ENCODE assay signal across 8 cellular contexts in the genomic region with DNA sequence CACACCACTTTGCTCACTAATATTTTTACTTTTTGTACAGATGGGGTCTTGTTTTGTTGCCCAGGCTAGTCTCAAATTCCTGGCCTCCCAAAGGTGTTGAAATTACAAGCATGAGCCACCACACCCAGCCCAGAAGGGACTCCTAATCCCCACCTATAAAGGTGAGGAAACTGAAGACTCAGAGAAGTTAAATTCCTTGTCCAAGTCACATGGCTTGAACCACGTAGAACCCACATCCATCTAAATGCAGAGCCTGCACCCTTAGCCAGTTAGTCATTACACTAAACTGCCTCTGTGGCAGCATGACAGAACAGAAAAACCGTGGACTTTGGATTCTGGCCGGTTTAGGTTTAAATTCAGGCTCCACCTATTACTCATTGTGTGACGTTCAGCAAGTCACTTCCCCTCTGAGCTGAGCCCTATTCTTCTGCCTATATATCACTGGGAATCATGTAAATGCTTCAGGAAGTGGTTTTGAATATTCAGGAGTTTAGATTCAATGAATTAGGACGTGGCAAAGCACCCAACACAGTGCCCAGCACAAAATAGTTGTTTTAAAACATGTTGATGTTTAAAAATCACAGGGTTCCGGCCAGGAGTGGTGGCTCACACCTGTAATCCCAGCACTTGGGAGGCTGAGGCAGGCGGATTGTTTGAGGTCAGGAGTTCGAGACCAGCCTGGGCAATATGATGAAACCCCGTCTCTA. TPM values are rescaled to one million over a fixed set of nuclear protein-coding genes. Genes with fewer than 3 reads are reported as not detected.
DNase-seq lines count a peak whose midpoint lies in the region; ATAC-seq, FAIRE-seq and TF ChIP-seq lines count a peak whose summit lies in the region.

No MANE protein-coding gene starts in this region.

- TF ChIP-seq POLR2A in Peyer's patch (IDR thresholded peaks at IDR 0.05) (peak; percentile 28 to 49), endothelial cell of umbilical vein (IDR thresholded peaks at IDR 0.05; ENCODE audit: low read depth, low read length) (no peak)

- TF ChIP-seq CTCF in left ventricle myocardium inferior (IDR thresholded peaks at IDR 0.05; ENCODE audit: borderline replicate concordance) (no peak), Peyer's patch (IDR thresholded peaks at IDR 0.05) (no peak), endothelial cell of umbilical vein (IDR thresholded peaks at IDR 0.05; ENCODE audit: extremely low read depth in 1 of 2, insufficient read depth in 1 of 2, low read depth in 1 of 2, low read length in 2 of 2) (no peak), psoas muscle (IDR thresholded peaks at IDR 0.05) (no peak)

- H3K4me1 ChIP-seq in left ventricle myocardium inferior (peaks cover 27% of the 10 kb centered on the region), Peyer's patch (peaks cover 0 to 22% (median 3%) of the 10 kb centered on the region in 4 donors), endothelial cell of umbilical vein (ENCODE audit: control insufficient read depth, extremely low read depth, insufficient read depth, low read length) (peaks cover 20% of the 10 kb centered on the region), psoas muscle (peaks cover 9% of the 10 kb centered on the region)

- dilution Hi-C loops in endothelial cell of umbilical vein (cut with MboI; ENCODE audit: extremely low pct_ligation_motif_present, low sequenced_read_pairs): no loop called here

- H2AFZ ChIP-seq in endothelial cell of umbilical vein (ENCODE audit: low read depth, low read length): peak overlapping the region; percentile 78

- H3K27me3 ChIP-seq in left ventricle myocardium inferior (ENCODE audit: low read depth): no peaks in the 10 kb centered on the region
- H3K27me3 ChIP-seq in Peyer's patch: no peaks in the 10 kb centered on the region
- H3K27me3 ChIP-seq in endothelial cell of umbilical vein (ENCODE audit: control insufficient read depth in 2 of 2, insufficient read depth in 2 of 2, low read length in 2 of 2): no peaks in the 10 kb centered on the region
- no peaks in the 10 kb centered on the region for H3K27me3 ChIP-seq in psoas muscle (ENCODE audit: insufficient read depth in 3 of 3, low read length in 2 of 3)

- DNase-seq in left ventricle myocardium inferior (no peak), cardiac septum (ENCODE audit: low spot score) (no peak), Peyer's patch (peak in 1 of 3 donors; percentile 84), endothelial cell of umbilical vein (ENCODE audit: low read depth, low spot score) (peak; percentile 73), psoas muscle (no peak), NCI-H774 (lab: John Stamatoyannopoulos, UW) (no peak), nucleus accumbens (lab: John Stamatoyannopoulos, UW) (no peak)

- H4K20me1 ChIP-seq in endothelial cell of umbilical vein (replicated peaks; ENCODE audit: control insufficient read depth, extremely low read depth, insufficient read depth, low read length): peaks cover 2% of the 10 kb centered on the region

- H3K79me2 ChIP-seq in endothelial cell of umbilical vein (ENCODE audit: control insufficient read depth, insufficient read depth, low read length): peaks cover 18% of the 10 kb centered on the region

- H3K9me3 ChIP-seq in left ventricle myocardium inferior (replicated peaks) (peaks cover 4% of the 10 kb centered on the region), Peyer's patch (no peaks in the 10 kb centered on the region), endothelial cell of umbilical vein (replicated peaks; ENCODE audit: control insufficient read depth, insufficient read depth, low read length) (no peaks in the 10 kb centered on the region), psoas muscle (peaks cover 4% of the 10 kb centered on the region)

- 47 to 53% (median 49%) methylated on average over 9 of the region's 9 CpGs for WGBS in psoas muscle, 3 donors

- H3K36me3 ChIP-seq in left ventricle myocardium inferior (no peaks in the 10 kb centered on the region), Peyer's patch (no peaks in the 10 kb centered on the region), endothelial cell of umbilical vein (ENCODE audit: control insufficient read depth in 2 of 2, extremely low read depth in 1 of 2, insufficient read depth in 2 of 2, low read length in 2 of 2) (no peaks in the 10 kb centered on the region), psoas muscle (ENCODE audit: insufficient read depth in 1 of 2, low read depth in 1 of 2) (no peaks in the 10 kb centered on the region)

- CTCF ChIA-PET in endothelial cell of umbilical vein (lab: Charles Lee): interaction anchor here (1.0 to 1.5 kb wide), 6 partner anchors 8 to 69 kb away, joined by 3 read pairs; no protein-coding TSS in a partner anchor

- no peaks in the 10 kb centered on the region for H3K9me1 ChIP-seq in endothelial cell of umbilical vein (replicated peaks; ENCODE audit: control insufficient read depth, extremely low read depth, insufficient read depth, low read length)

- no peak for ATAC-seq in psoas muscle
- no peak for ATAC-seq in HG03460 (IDR thresholded peaks at IDR 0.05; ENCODE audit: unreplicated experiment)

- intact Hi-C loops in left ventricle myocardium inferior (cut with micrococcal nuclease) (loop anchor here (10.0 kb wide), 1 partner anchor 70 kb away; no protein-coding TSS in a partner anchor), cardiac septum (cut with DNase I) (loop anchor here (5.0 kb wide), 1 partner anchor 118 kb away; no protein-coding TSS in a partner anchor), endothelial cell of umbilical vein (cut with micrococcal nuclease) (loop anchor here (5.0 kb wide), 1 partner anchor 363 kb away; a partner anchor contains a TSS), psoas muscle (cut with DNase I) (loop anchor here (5.0 kb wide), 3 partner anchors 37 to 53 kb away; no protein-coding TSS in a partner anchor)

- no peak overlapping the region for H3K4me3 ChIP-seq in left ventricle myocardium inferior
- H3K4me3 ChIP-seq in Peyer's patch: no peak overlapping the region
- no peak overlapping the region for H3K4me3 ChIP-seq in endothelial cell of umbilical vein (replicated peaks in 1 of 3; ENCODE audit: insufficient read depth in 1 of 3, low read depth in 1 of 3, low read length in 3 of 3)
- no peak overlapping the region for H3K4me3 ChIP-seq in psoas muscle

- H3K4me2 ChIP-seq in endothelial cell of umbilical vein (ENCODE audit: insufficient read depth, low read length): peak overlapping the region; percentile 14

- H3K27ac ChIP-seq in left ventricle myocardium inferior (replicated peaks) (peak overlapping the region; percentile 47), Peyer's patch (peak overlapping the region in 3 of 4 donors; percentile 76 to 95 (median 92)), endothelial cell of umbilical vein (ENCODE audit: insufficient read depth, low read depth, low read length) (peak overlapping the region; percentile 76), psoas muscle (peak overlapping the region; percentile 66)

- no TSS peak for BruUV-seq in endothelial cell of umbilical vein (replicated peaks; lab: Mats Ljungman, UMichigan)

- FAIRE-seq in endothelial cell of umbilical vein (lab: Jason Lieb, UNC): peak; percentile 84

- POLR2A ChIA-PET in endothelial cell of umbilical vein (lab: Charles Lee): no interaction called here

- H3K9ac ChIP-seq in endothelial cell of umbilical vein (replicated peaks; ENCODE audit: extremely low read depth, insufficient read depth, low read length): peak overlapping the region; percentile 39

TF ChIP-seq in endothelial cell of umbilical vein, 7 proteins besides CTCF, POLR2A, EP300 and RAD21:
- TF ChIP-seq, protein P1, sequence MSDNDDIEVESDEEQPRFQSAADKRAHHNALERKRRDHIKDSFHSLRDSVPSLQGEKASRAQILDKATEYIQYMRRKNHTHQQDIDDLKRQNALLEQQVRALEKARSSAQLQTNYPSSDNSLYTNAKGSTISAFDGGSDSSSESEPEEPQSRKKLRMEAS (IDR thresholded peaks at IDR 0.05; ENCODE audit: insufficient read depth, insufficient read length): no peak
- TF ChIP-seq EZH2 (IDR thresholded peaks at IDR 0.05; ENCODE audit: borderline replicate concordance, low read depth, low read length, severe bottlenecking): no peak
- peak; percentile 54 for TF ChIP-seq FOS (IDR thresholded peaks at IDR 0.05; ENCODE audit: borderline replicate concordance, insufficient read depth, low read length)
- no peak for TF ChIP-seq POLR2AphosphoS5 (IDR thresholded peaks at IDR 0.05; ENCODE audit: insufficient read depth, low read depth, low read length)
- TF ChIP-seq MYC (IDR thresholded peaks at IDR 0.05; ENCODE audit: low read depth, low read length): no peak
- no peak for TF ChIP-seq GATA2 (IDR thresholded peaks at IDR 0.05; ENCODE audit: insufficient read depth, insufficient read length, low read depth, low read length)
- TF ChIP-seq JUN (IDR thresholded peaks at IDR 0.05; ENCODE audit: borderline replicate concordance, insufficient read depth, insufficient read length, low read depth): peak; percentile 43

RNA-seq across cellular contexts. Expression of a gene that starts 3.0 kb away (rescaled TPM):
- 59.6 TPM for total RNA-seq in left ventricle myocardium inferior
- 74.7 TPM for total RNA-seq in cardiac septum
- 100 to 1,000 TPM in 1 of 4 donors, 10 to 100 TPM in 3; 76.3 to 144 (median 87.4) TPM for total RNA-seq in Peyer's patch
- total RNA-seq in endothelial cell of umbilical vein: 212 and 240 TPM in 2 replicates
- 143 and 150 TPM in 2 replicates for polyA plus RNA-seq in endothelial cell of umbilical vein
- polyA plus RNA-seq in endothelial cell of umbilical vein (2011; cell fraction: cytosol; rRNA removed): 131 and 149 TPM in 2 replicates
- polyA plus RNA-seq in endothelial cell of umbilical vein (2011; cell fraction: nucleus; rRNA removed): 163 and 178 TPM in 2 replicates
- 145 and 176 TPM in 2 replicates for polyA plus RNA-seq in endothelial cell of umbilical vein (2012)
- polyA minus RNA-seq in endothelial cell of umbilical vein: 782 and 791 TPM in 2 replicates
- polyA minus RNA-seq in endothelial cell of umbilical vein (2011; cell fraction: cytosol; rRNA and poly(A)+ RNA removed): 102 TPM
- 208 and 281 TPM in 2 replicates for polyA minus RNA-seq in endothelial cell of umbilical vein (2011; cell fraction: nucleus; rRNA and poly(A)+ RNA removed)
- total RNA-seq in psoas muscle: 10 to 100 TPM; 32.4 to 67.1 (median 59.2) TPM
- polyA plus RNA-seq in psoas muscle: 10 to 100 TPM; 16.9 to 40.5 (median 19.4) TPM
